21 cellular contexts compared by ENCODE assay signal in the genomic region with DNA sequence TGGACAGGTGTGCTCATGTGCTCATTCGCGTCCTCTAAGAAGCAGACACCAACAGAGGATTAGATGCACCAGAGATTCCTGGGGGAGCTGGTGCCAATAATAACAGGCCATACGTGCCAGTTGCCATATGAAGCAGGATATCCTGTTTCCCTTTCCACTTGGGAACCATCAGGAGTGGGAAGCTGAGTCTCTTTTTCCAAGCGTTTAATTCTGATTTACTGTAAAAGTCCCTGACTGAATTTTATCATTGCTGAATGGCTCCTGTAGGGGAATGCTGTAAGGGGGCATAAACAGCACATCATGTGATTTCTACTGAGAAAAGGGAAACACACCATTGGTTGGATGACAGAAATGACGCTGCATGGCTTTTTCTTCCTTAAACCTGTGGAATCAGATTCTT.
DNase-seq lines count a peak whose midpoint lies in the region; ATAC-seq, FAIRE-seq and TF ChIP-seq lines count a peak whose summit lies in the region.
"Had no signal": no experiment of that assay in that cellular context is flagged by ENCODE, and none has a peak within 500 bp of the region (broad histone marks: within the 10 kb centered on the region; RNA-seq: fewer than 3 reads in every experiment).

No MANE protein-coding gene starts in this region.

- POLR2A ChIA-PET in CD4-positive, alpha-beta T cell (lab: Charles Lee): no interaction called here

- H3K9me3 ChIP-seq in CD4-positive, alpha-beta T cell (ENCODE audit: control insufficient read depth, low read length): no peaks in the 10 kb centered on the region
- H3K9me3 ChIP-seq: BE2C, Caco-2 had no signal

- no peak for DNase-seq in GM12891 (ENCODE audit: insufficient read length, low spot score)
- no peak for DNase-seq in GM19239 (ENCODE audit: insufficient read length, low spot score)
- peak; percentile 51 for DNase-seq in dermis blood vessel endothelial cell
- peak; percentile 30 for DNase-seq in islet precursor cell
- no peak for DNase-seq in NCI-H510A treated with DMSO at 0.1 percent for 48 hours (lab: John Stamatoyannopoulos, UW)
- no peak for DNase-seq in NCI-H526 treated with DMSO at 0.1 percent for 48 hours (lab: John Stamatoyannopoulos, UW)
- DNase-seq in CD4-positive, alpha-beta T cell: no peak
- DNase-seq: ACHN; BE2C; C1 segment of cervical spinal cord; CD4-positive, CD25-positive, alpha-beta regulatory T cell; DMS79; GF-D8; HCEC 1CT; KBM-7 had no signal

- no peaks in the 10 kb centered on the region for H3K36me3 Mint-ChIP-seq in CD4-positive, alpha-beta T cell (ENCODE audit: low read depth)
- H3K36me3 Mint-ChIP-seq: CD4-positive, CD25-positive, alpha-beta regulatory T cell had no signal

- intact Hi-C loops in CD4-positive, alpha-beta T cell (cut with DNase I, micrococcal nuclease): no loop called here

- H3K27me3 ChIP-seq in CD4-positive, alpha-beta T cell (ENCODE audit: control insufficient read depth, insufficient read depth, low read length): peaks cover 4% of the 10 kb centered on the region

- CTCF ChIA-PET in CD4-positive, alpha-beta T cell (lab: Charles Lee): no interaction called here

- no peak for ATAC-seq in CD4-positive, alpha-beta T cell (ENCODE audit: poor library complexity)
- ATAC-seq: GM23338 had no signal

- TF ChIP-seq CTCF in CD4-positive, alpha-beta T cell (IDR thresholded peaks at IDR 0.05): no peak

- no peak overlapping the region for H3K4me3 Mint-ChIP-seq in CD4-positive, alpha-beta T cell
- H3K4me3 Mint-ChIP-seq: CD4-positive, CD25-positive, alpha-beta regulatory T cell; GM23338 had no signal

- no peak overlapping the region for H3K27ac Mint-ChIP-seq in CD4-positive, alpha-beta T cell
- H3K27ac Mint-ChIP-seq: CD4-positive, CD25-positive, alpha-beta regulatory T cell; GM23338 had no signal

- H3K4me1 Mint-ChIP-seq in CD4-positive, alpha-beta T cell (ENCODE audit: low read depth): peaks cover 20% of the 10 kb centered on the region
- H3K4me1 Mint-ChIP-seq: GM23338 had no signal

- no peaks in the 10 kb centered on the region for H3K9me3 Mint-ChIP-seq in CD4-positive, alpha-beta T cell

- no peak for TF ChIP-seq POLR2A in GM12891 (IDR thresholded peaks at IDR 0.05; ENCODE audit: low read depth, low read length)

- H3K27me3 Mint-ChIP-seq in CD4-positive, alpha-beta T cell: peaks cover 11% of the 10 kb centered on the region

- peak; percentile 5 for FAIRE-seq in GM12891 (lab: Jason Lieb, UNC)
- FAIRE-seq in GM19239 (lab: Jason Lieb, UNC): peak; percentile 40
- FAIRE-seq: A204.1, D721Med, H54 had no signal

- no peak overlapping the region for H3K27ac ChIP-seq in CD4-positive, alpha-beta T cell (ENCODE audit: low read depth, low read length)
- H3K27ac ChIP-seq: HL-60 had no signal

TF ChIP-seq in GM12891, 5 proteins besides CTCF, POLR2A, EP300 and RAD21:
- TF ChIP-seq TAF1 (IDR thresholded peaks at IDR 0.05; ENCODE audit: low read depth, low read length) (no peak), SPI1 (IDR thresholded peaks at IDR 0.05; ENCODE audit: low read depth, low read length) (no peak), PAX5 (IDR thresholded peaks at IDR 0.05; ENCODE audit: insufficient read depth, low read length, severe bottlenecking) (no peak), POLR2AphosphoS5 (IDR thresholded peaks at IDR 0.05; ENCODE audit: low read depth, low read length) (no peak), POU2F2 (IDR thresholded peaks at IDR 0.05; ENCODE audit: low read depth, low read length) (no peak)

Comparison
In these comparisons a context has a peak if more than half of its experiments do, and no peak if none do; other contexts are left out.
1. DNase-seq: peak in dermis blood vessel endothelial cell (single experiment) and islet precursor cell (single experiment); none in GM12891 (single experiment), GM19239 (single experiment), NCI-H510A treated with DMSO at 0.1 percent for 48 hours (single experiment), NCI-H526 treated with DMSO at 0.1 percent for 48 hours (single experiment) and CD4-positive, alpha-beta T cell (0 of 10).